ENCODE assay signal across 8 cellular contexts in genomic region chr1:3796215-3797193, GRCh38. TPM values are rescaled to one million over a fixed set of nuclear protein-coding genes. Genes with fewer than 3 reads are reported as not detected.
DNase-seq lines count a peak whose midpoint lies in the region; ATAC-seq, FAIRE-seq and TF ChIP-seq lines count a peak whose summit lies in the region.

Gene LRRC47 (minus strand): TSS chr1:3796498. CDS start chr1:3796476, 22 bp downstream.

- intact Hi-C loops in Calu3 (cut with micrococcal nuclease; ENCODE audit: unreplicated experiment) (no loop called here), endothelial cell of umbilical vein (cut with micrococcal nuclease) (loop anchor here (1.0 kb wide), 4 partner anchors 24 to 104 kb away; partner anchors contain the start of genes C1orf174, CEP104, DFFB and SMIM1)

- CTCF ChIA-PET in Calu3 (lab: Charles Lee) (interaction anchor here (0.8 kb wide), 1 partner anchor 42 kb away, joined by 4 read pairs; no protein-coding TSS in a partner anchor), endothelial cell of umbilical vein (lab: Charles Lee) (interaction anchor here (0.8 to 1.6 kb wide), 7 partner anchors 9 to 343 kb away, joined by 3 to 7 read pairs (median 4); partner anchors contain the start of gene C1orf174)

- no peaks in the 10 kb centered on the region for H3K9me3 Mint-ChIP-seq in Calu3 (ENCODE audit: low read depth, unreplicated experiment)

- peaks cover 14% of the 10 kb centered on the region for H3K4me1 Mint-ChIP-seq in Calu3 (ENCODE audit: low read depth, unreplicated experiment)

- peaks cover 0 to 1% of the 10 kb centered on the region in 2 experiments for H3K27me3 ChIP-seq in endothelial cell of umbilical vein (ENCODE audit: control insufficient read depth in 2 of 2, insufficient read depth in 2 of 2, low read length in 2 of 2)

- peak within 1 kb of the TSS; percentile 43 for H3K27ac ChIP-seq in endothelial cell of umbilical vein (ENCODE audit: insufficient read depth, low read depth, low read length)

- H3K4me2 ChIP-seq in endothelial cell of umbilical vein (ENCODE audit: insufficient read depth, low read length): peak within 1 kb of the TSS; percentile 94

- H3K36me3 ChIP-seq in endothelial cell of umbilical vein (ENCODE audit: control insufficient read depth in 2 of 2, extremely low read depth in 1 of 2, insufficient read depth in 2 of 2, low read length in 2 of 2): no peaks in the 10 kb centered on the region

- peak within 1 kb of the TSS; percentile 59 for H3K9ac ChIP-seq in endothelial cell of umbilical vein (replicated peaks; ENCODE audit: extremely low read depth, insufficient read depth, low read length)

- no TSS peak for BruUV-seq in Calu3 (replicated peaks; lab: Mats Ljungman, UMichigan)
- BruUV-seq in endothelial cell of umbilical vein (replicated peaks; lab: Mats Ljungman, UMichigan): TSS peak; percentile 63

- POLR2A ChIA-PET in endothelial cell of umbilical vein (lab: Charles Lee): no interaction called here

- peak within 1 kb of the TSS; percentile 83 for H2AFZ ChIP-seq in endothelial cell of umbilical vein (ENCODE audit: low read depth, low read length)

- no peak for TF ChIP-seq CTCF in Calu3 (IDR thresholded peaks at IDR 0.05; ENCODE audit: unreplicated experiment)
- no peak for TF ChIP-seq CTCF in endothelial cell of umbilical vein (IDR thresholded peaks at IDR 0.05; ENCODE audit: extremely low read depth in 1 of 2, insufficient read depth in 1 of 2, low read depth in 1 of 2, low read length in 2 of 2)

- dilution Hi-C loops in endothelial cell of umbilical vein (cut with MboI; ENCODE audit: extremely low pct_ligation_motif_present, low sequenced_read_pairs): no loop called here

- H3K4me3 ChIP-seq in endothelial cell of umbilical vein (replicated peaks in 1 of 3; ENCODE audit: insufficient read depth in 1 of 3, low read depth in 1 of 3, low read length in 3 of 3): peak within 1 kb of the TSS; percentile 46 to 73 (median 73)

- H3K9me1 ChIP-seq in endothelial cell of umbilical vein (replicated peaks; ENCODE audit: control insufficient read depth, extremely low read depth, insufficient read depth, low read length): no peaks in the 10 kb centered on the region

- H3K4me1 ChIP-seq in endothelial cell of umbilical vein (ENCODE audit: control insufficient read depth, extremely low read depth, insufficient read depth, low read length): peaks cover 8% of the 10 kb centered on the region

- peak within 1 kb of the TSS; percentile 69 for H3K27ac Mint-ChIP-seq in Calu3 (ENCODE audit: unreplicated experiment)

- peaks cover 15% of the 10 kb centered on the region for H3K27me3 Mint-ChIP-seq in Calu3 (ENCODE audit: unreplicated experiment)

- H3K4me3 Mint-ChIP-seq in Calu3 (ENCODE audit: low read depth, unreplicated experiment): peak within 1 kb of the TSS; percentile 92

- H3K9me3 ChIP-seq in endothelial cell of umbilical vein (replicated peaks; ENCODE audit: control insufficient read depth, insufficient read depth, low read length): no peaks in the 10 kb centered on the region

- H3K79me2 ChIP-seq in endothelial cell of umbilical vein (ENCODE audit: control insufficient read depth, insufficient read depth, low read length): peaks cover 38% of the 10 kb centered on the region

- peak; percentile 57 for FAIRE-seq in HTR-8/SVneo (lab: Jason Lieb, UNC)
- peak; percentile 94 for FAIRE-seq in endothelial cell of umbilical vein (lab: Jason Lieb, UNC)

- peaks cover 23% of the 10 kb centered on the region for H3K36me3 Mint-ChIP-seq in Calu3 (ENCODE audit: insufficient read depth, unreplicated experiment)

- peak; percentile 97 for ATAC-seq in GM21381 (IDR thresholded peaks at IDR 0.05; ENCODE audit: unreplicated experiment)

- DNase-seq in Calu3 (peak; percentile 88), HTR-8/SVneo (ENCODE audit: insufficient read length, low spot score) (peak; percentile 91), OCI-M1 (lab: John Stamatoyannopoulos, UW) (peak; percentile 94), activated T-cell treated with anti-CD3 and anti-CD28 coated beads for 1 hour (ENCODE audit: low read depth) (peak; percentile 92), endothelial cell of umbilical vein (ENCODE audit: low read depth, low spot score) (peak; percentile 89), middle frontal gyrus (ENCODE audit: extremely low spot score, low spot score) (peak; percentile 85)
- peak; percentile 88 to 89 for DNase-seq in stimulated activated CD8-positive, alpha-beta memory T cell treated with anti-CD3 and anti-CD28 coated beads, Interleukin-2, amount 100 ng/mL, for 1 hour (ENCODE audit: low read depth in 2 of 2)

- peak; percentile 64 for TF ChIP-seq POLR2A in endothelial cell of umbilical vein (IDR thresholded peaks at IDR 0.05; ENCODE audit: low read depth, low read length)

- H4K20me1 ChIP-seq in endothelial cell of umbilical vein (replicated peaks; ENCODE audit: control insufficient read depth, extremely low read depth, insufficient read depth, low read length): no peaks in the 10 kb centered on the region

TF ChIP-seq in endothelial cell of umbilical vein, 7 proteins besides CTCF, POLR2A, EP300 and RAD21:
- TF ChIP-seq FOS (IDR thresholded peaks at IDR 0.05; ENCODE audit: borderline replicate concordance, insufficient read depth, low read length) (peak; percentile 1), EZH2 (IDR thresholded peaks at IDR 0.05; ENCODE audit: borderline replicate concordance, low read depth, low read length, severe bottlenecking) (no peak), POLR2AphosphoS5 (IDR thresholded peaks at IDR 0.05; ENCODE audit: insufficient read depth, low read depth, low read length) (peak; percentile 88), MYC (IDR thresholded peaks at IDR 0.05; ENCODE audit: low read depth, low read length) (peak; percentile 31), JUN (IDR thresholded peaks at IDR 0.05; ENCODE audit: borderline replicate concordance, insufficient read depth, insufficient read length, low read depth) (no peak), MAX (IDR thresholded peaks at IDR 0.05; ENCODE audit: insufficient read depth, insufficient read length) (peak; percentile 3)
TF ChIP-seq in endothelial cell of umbilical vein: peak in this region for 4.

RNA-seq across cellular contexts. Expression of gene LRRC47, which starts in this region (rescaled TPM):
- total RNA-seq in Calu3 (2022): 35.8 and 38.1 TPM in 2 replicates
- total RNA-seq in endothelial cell of umbilical vein: 41.2 and 42.5 TPM in 2 replicates
- polyA plus RNA-seq in endothelial cell of umbilical vein: 22.1 and 23.7 TPM in 2 replicates
- polyA plus RNA-seq in endothelial cell of umbilical vein (2011; cell fraction: cytosol; rRNA removed): 17.2 and 20.3 TPM in 2 replicates
- polyA plus RNA-seq in endothelial cell of umbilical vein (2011; cell fraction: nucleus; rRNA removed): 39.0 and 46.8 TPM in 2 replicates
- 27.9 and 28.4 TPM in 2 replicates for polyA plus RNA-seq in endothelial cell of umbilical vein (2012)
- polyA minus RNA-seq in endothelial cell of umbilical vein: 10.1 and 13.6 TPM in 2 replicates
- polyA minus RNA-seq in endothelial cell of umbilical vein (2011; cell fraction: cytosol; rRNA and poly(A)+ RNA removed): 14.7 TPM
- polyA minus RNA-seq in endothelial cell of umbilical vein (2011; cell fraction: nucleus; rRNA and poly(A)+ RNA removed): 8.2 and 10.5 TPM in 2 replicates

Comparison
In these comparisons a context has a peak if more than half of its experiments do, and no peak if none do; other contexts are left out.
1. Peak in every context shown above with its lines: DNase-seq, ATAC-seq, H3K4me3 ChIP-seq and H3K27ac ChIP-seq.